Comparison of ENCODE assay signal across 10 cellular contexts in the genomic region with DNA sequence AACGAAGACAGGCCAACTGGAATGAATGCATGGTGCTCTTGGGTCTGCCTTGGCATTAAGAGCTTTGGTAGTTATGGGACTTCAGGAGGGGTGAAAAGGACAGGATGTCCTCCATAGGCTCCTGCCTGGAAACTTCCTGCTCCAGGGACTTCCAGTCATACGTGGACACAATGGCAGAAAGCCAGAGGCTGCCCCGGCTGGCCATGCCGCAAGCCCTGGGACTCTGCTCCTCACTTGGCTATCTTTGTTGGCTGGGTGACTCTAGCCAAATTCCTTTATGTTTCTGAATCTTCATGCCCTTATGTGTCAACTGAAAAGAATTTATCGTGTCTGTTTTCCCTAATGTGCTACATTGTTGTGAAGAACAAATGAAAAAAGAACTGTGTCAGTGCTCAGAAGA.
A peak's percentile ranks its signal among the peaks of the same experiment; 100 is the strongest.
DNase-seq lines count a peak whose midpoint lies in the region; ATAC-seq and TF ChIP-seq lines count a peak whose summit lies in the region.
"Had no signal": no experiment of that assay in that cellular context is flagged by ENCODE, and none has a peak within 500 bp of the region (broad histone marks: within the 10 kb centered on the region; RNA-seq: fewer than 3 reads in every experiment).

No MANE protein-coding gene starts in this region.

- no peaks in the 10 kb centered on the region for H3K27me3 ChIP-seq in aorta (ENCODE audit: control insufficient read depth in 1 of 2, insufficient read depth in 2 of 2, low read length in 1 of 2)
- H3K27me3 ChIP-seq in CD4-positive, alpha-beta T cell (ENCODE audit: control insufficient read depth, insufficient read depth, low read length) = no peaks in the 10 kb centered on the region

- peak; percentile 43 for DNase-seq in DMS53 (lab: John Stamatoyannopoulos, UW)
- DNase-seq in DMS53 treated with DMSO at 0.1 percent for 48 hours (lab: John Stamatoyannopoulos, UW; ENCODE audit: unreplicated experiment) = no peak
- peak; percentile 92 for DNase-seq in fibroblast of gingiva (ENCODE audit: low read depth)
- peak; percentile 74 for DNase-seq in myocyte (ENCODE audit: low read depth)
- DNase-seq in aorta = peak; percentile 77 to 86
- DNase-seq in CD4-positive, alpha-beta T cell = no peak
- no peak for DNase-seq in superior temporal gyrus (ENCODE audit: extremely low spot score)

- H3K4me1 ChIP-seq in aorta (ENCODE audit: control insufficient read depth in 1 of 2, insufficient read depth in 2 of 2, low read length in 2 of 2) = peaks cover 0 to 12% of the 10 kb centered on the region in 2 donors

- H3K4me1 Mint-ChIP-seq in CD4-positive, alpha-beta T cell (ENCODE audit: low read depth) = no peaks in the 10 kb centered on the region

- H3K36me3 Mint-ChIP-seq in CD4-positive, alpha-beta T cell (ENCODE audit: low read depth) = no peaks in the 10 kb centered on the region

- TF ChIP-seq CTCF in CD4-positive, alpha-beta T cell (IDR thresholded peaks at IDR 0.05) = no peak

- H3K9me3 ChIP-seq in aorta (ENCODE audit: control insufficient read depth, low read length) = no peaks in the 10 kb centered on the region
- no peaks in the 10 kb centered on the region for H3K9me3 ChIP-seq in CD4-positive, alpha-beta T cell (ENCODE audit: control insufficient read depth, low read length)

- POLR2A ChIA-PET in CD4-positive, alpha-beta T cell (lab: Charles Lee) = no interaction called here

- ATAC-seq in aorta (ENCODE audit: low FRiP score) (peak; percentile 75), GM21528 (IDR thresholded peaks at IDR 0.05; ENCODE audit: low FRiP score, unreplicated experiment) (no peak)
- no peak for ATAC-seq in CD4-positive, alpha-beta T cell (ENCODE audit: poor library complexity)

- CTCF ChIA-PET in CD4-positive, alpha-beta T cell (lab: Charles Lee) = no interaction called here

- no peak overlapping the region for H3K4me3 ChIP-seq in aorta (ENCODE audit: low read length in 2 of 2)
- H3K4me3 ChIP-seq: SK-N-MC had no signal

- peak overlapping the region in 1 of 2 donors; percentile 32 for H3K27ac ChIP-seq in aorta (ENCODE audit: low read depth in 1 of 2, low read length in 2 of 2)
- no peak overlapping the region for H3K27ac ChIP-seq in CD4-positive, alpha-beta T cell (ENCODE audit: low read depth, low read length)
- H3K27ac ChIP-seq: 22Rv1, SK-N-MC had no signal

- no peak overlapping the region for H3K27ac Mint-ChIP-seq in CD4-positive, alpha-beta T cell

- no peaks in the 10 kb centered on the region for H3K36me3 ChIP-seq in aorta (ENCODE audit: control insufficient read depth in 1 of 2, insufficient read depth in 2 of 2, low read length in 1 of 2)

- no peaks in the 10 kb centered on the region for H3K9me3 Mint-ChIP-seq in CD4-positive, alpha-beta T cell

- 4 to 15% methylated on average over 5 of the region's 5 CpGs for WGBS in aorta, 2 donors

- no peak overlapping the region for H3K4me3 Mint-ChIP-seq in CD4-positive, alpha-beta T cell

- no peaks in the 10 kb centered on the region for H3K27me3 Mint-ChIP-seq in CD4-positive, alpha-beta T cell

- intact Hi-C loops in aorta (cut with DNase I) = no loop called here
- intact Hi-C loops in CD4-positive, alpha-beta T cell (cut with DNase I, micrococcal nuclease) = no loop called here

Comparison
In these comparisons a context has a peak if more than half of its experiments do, and no peak if none do; other contexts are left out.
1. DNase-seq: peak in DMS53 (single experiment), fibroblast of gingiva (single experiment), myocyte (single experiment) and aorta (2 of 2); none in DMS53 treated with DMSO at 0.1 percent for 48 hours (single experiment), CD4-positive, alpha-beta T cell (0 of 10) and superior temporal gyrus (single experiment).